In genomic region chr1:190436615-190437014, GRCh38 we compare ENCODE assay signal across 10 cellular contexts. TPM values are rescaled to one million over a fixed set of nuclear protein-coding genes. Genes with fewer than 3 reads are reported as not detected.
DNase-seq lines count a peak whose midpoint lies in the region; ATAC-seq and TF ChIP-seq lines count a peak whose summit lies in the region.
"Had no signal": no experiment of that assay in that cellular context is flagged by ENCODE, and none has a peak within 500 bp of the region (broad histone marks: within the 10 kb centered on the region; RNA-seq: fewer than 3 reads in every experiment).

No MANE protein-coding gene starts in this region.

- H3K27ac ChIP-seq in HEK293 (ENCODE audit: extremely low read depth, low read depth, low read length) (no peak overlapping the region), Peyer's patch (no peak overlapping the region)

- H3K4me3 ChIP-seq in HEK293 (ENCODE audit: low read depth, low read length): no peak overlapping the region
- no peak overlapping the region for H3K4me3 ChIP-seq in Peyer's patch
- H3K4me3 ChIP-seq in fibroblast of the aortic adventitia (ENCODE audit: low read depth, low read length): no peak overlapping the region

- CTCF ChIA-PET in HEK293 (lab: Yijun Ruan, JAX): interaction anchor here (0.6 kb wide), 1 partner anchor 11 kb away, joined by 3 read pairs; no protein-coding TSS in a partner anchor

- no peaks in the 10 kb centered on the region for H3K27me3 ChIP-seq in Peyer's patch

- no peaks in the 10 kb centered on the region for H3K36me3 ChIP-seq in HEK293 (ENCODE audit: control insufficient read depth in 2 of 2, insufficient read depth in 1 of 2, low read length in 2 of 2)
- H3K36me3 ChIP-seq in Peyer's patch: no peaks in the 10 kb centered on the region

- DNase-seq in COR-L47 (lab: John Stamatoyannopoulos, UW): peak; percentile 18
- no peak for DNase-seq in Peyer's patch
- peak; percentile 58 for DNase-seq in fibroblast of the aortic adventitia (ENCODE audit: low read depth)
- DNase-seq in SW480 (ENCODE audit: low spot score): no peak
- DNase-seq: anterior cingulate cortex, naive B cell had no signal

- H3K4me1 ChIP-seq in HEK293 (ENCODE audit: control insufficient read depth, insufficient read depth, low read length) (no peaks in the 10 kb centered on the region), Peyer's patch (no peaks in the 10 kb centered on the region)

- ATAC-seq in HG02642 (IDR thresholded peaks at IDR 0.05; ENCODE audit: poor library complexity, unreplicated experiment) (no peak), HG03175 (IDR thresholded peaks at IDR 0.05; ENCODE audit: unreplicated experiment) (no peak), HG03521 (IDR thresholded peaks at IDR 0.05; ENCODE audit: unreplicated experiment) (no peak)

- H3K9me3 ChIP-seq in HEK293 (ENCODE audit: control insufficient read depth, insufficient read depth, low read depth, low read length): no peaks in the 10 kb centered on the region
- no peaks in the 10 kb centered on the region for H3K9me3 ChIP-seq in Peyer's patch

- no peak for TF ChIP-seq CTCF in HEK293 (tag by site-specific recombination; IDR thresholded peaks at IDR 0.05)
- peak in 4 of 6 experiments; percentile 9 to 58 (median 42) for TF ChIP-seq CTCF in Peyer's patch (IDR thresholded peaks at IDR 0.05)
- peak; percentile 27 for TF ChIP-seq CTCF in fibroblast of the aortic adventitia (IDR thresholded peaks at IDR 0.05; ENCODE audit: insufficient read depth, low read length)

- POLR2A ChIA-PET in HEK293 (lab: Yijun Ruan, JAX): no interaction called here

- TF ChIP-seq POLR2A in Peyer's patch (IDR thresholded peaks at IDR 0.05): no peak

TF ChIP-seq in HEK293, 187 proteins besides CTCF, POLR2A, EP300 and RAD21:
- no peak for TF ChIP-seq BCL6B (tag by site-specific recombination; IDR thresholded peaks at IDR 0.05)
- 0 out of 2 replicates have a peak, but pooled peaks have one; percentile 7 for TF ChIP-seq ZNF654 (tag by site-specific recombination; IDR thresholded peaks at IDR 0.05; ENCODE audit: low read depth)

RNA-seq across cellular contexts. Expression of gene BRINP3, which starts 41.0 kb away (rescaled TPM):
- total RNA-seq in Peyer's patch (10 to 100 TPM; 14.0 to 50.0 (median 42.7) TPM), fibroblast of the aortic adventitia (ENCODE audit: low replicate concordance) (2.3 and 3.4 TPM in 2 replicates)

Comparison
In these comparisons a context has a peak if more than half of its experiments do, and no peak if none do; other contexts are left out.
1. DNase-seq: peak in COR-L47 (single experiment) and fibroblast of the aortic adventitia (single experiment); none in Peyer's patch (0 of 3) and SW480 (single experiment).